ENCODE assay signal across 12 cellular contexts in genomic region chr7:127751062-127751722, GRCh38.
DNase-seq lines count a peak whose midpoint lies in the region; ATAC-seq and TF ChIP-seq lines count a peak whose summit lies in the region.
"Had no signal": no experiment of that assay in that cellular context is flagged by ENCODE, and none has a peak within 500 bp of the region (broad histone marks: within the 10 kb centered on the region; RNA-seq: fewer than 3 reads in every experiment).

No MANE protein-coding gene starts in this region.

- no peak overlapping the region for H3K27ac ChIP-seq in thyroid gland

- H3K4me3 Mint-ChIP-seq in activated naive CD4-positive, alpha-beta T cell treated with anti-CD3 and anti-CD28 coated beads, Interleukin-2, amount 50 U/mL, for 24 hours = no peak overlapping the region
- H3K4me3 Mint-ChIP-seq: CD4-positive, CD25-positive, alpha-beta regulatory T cell had no signal

- no peaks in the 10 kb centered on the region for H3K9me3 Mint-ChIP-seq in activated naive CD4-positive, alpha-beta T cell treated with anti-CD3 and anti-CD28 coated beads, Interleukin-2, amount 50 U/mL, for 24 hours
- H3K9me3 Mint-ChIP-seq: CD4-positive, CD25-positive, alpha-beta regulatory T cell had no signal

- intact Hi-C loops in thyroid gland (cut with DNase I) = no loop called here

- no peak for TF ChIP-seq CTCF in thyroid gland (IDR thresholded peaks at IDR 0.05)

- H3K27me3 ChIP-seq in thyroid gland = no peaks in the 10 kb centered on the region

- peaks cover 72% of the 10 kb centered on the region for H3K4me1 Mint-ChIP-seq in activated naive CD4-positive, alpha-beta T cell treated with anti-CD3 and anti-CD28 coated beads, Interleukin-2, amount 50 U/mL, for 24 hours

- H3K9me3 ChIP-seq in thyroid gland = no peaks in the 10 kb centered on the region

- no peak overlapping the region for H3K4me3 ChIP-seq in thyroid gland (replicated peaks in 1 of 3)

- 71 to 77% methylated on average over 6 of the region's 6 CpGs for WGBS in thyroid gland, 2 donors

- peaks cover 0 to 11% of the 10 kb centered on the region in 2 donors for H3K4me1 ChIP-seq in thyroid gland

- H3K36me3 ChIP-seq in thyroid gland = no peaks in the 10 kb centered on the region

- TF ChIP-seq POLR2A in thyroid gland (IDR thresholded peaks at IDR 0.05) = no peak

- no peak for DNase-seq in activated naive CD4-positive, alpha-beta T cell treated with Interleukin-2 at 50 U/mL for 16 hours
- peak; percentile 2 for DNase-seq in NOMO-1 treated with DMSO at 0.1 percent for 48 hours (lab: John Stamatoyannopoulos, UW; ENCODE audit: unreplicated experiment)
- peak; percentile 68 for DNase-seq in fibroblast of peridontal ligament (ENCODE audit: extremely low read depth)
- DNase-seq in thyroid gland = peak; percentile 13 to 44
- DNase-seq in activated CD4-positive, alpha-beta T cell treated with anti-CD3 and anti-CD28 coated beads for 1 hour = no peak
- no peak for DNase-seq in ecto neural progenitor cell (ENCODE audit: low spot score)
- DNase-seq: CD4-positive, CD25-positive, alpha-beta regulatory T cell; dermis blood vessel endothelial cell; NCI-H2081; T-helper 1 cell had no signal

- H3K27me3 Mint-ChIP-seq in activated naive CD4-positive, alpha-beta T cell treated with anti-CD3 and anti-CD28 coated beads, Interleukin-2, amount 50 U/mL, for 24 hours = no peaks in the 10 kb centered on the region
- H3K27me3 Mint-ChIP-seq: CD4-positive, CD25-positive, alpha-beta regulatory T cell had no signal

- peaks cover 29% of the 10 kb centered on the region for H3K36me3 Mint-ChIP-seq in activated naive CD4-positive, alpha-beta T cell treated with anti-CD3 and anti-CD28 coated beads, Interleukin-2, amount 50 U/mL, for 24 hours

- H3K27ac Mint-ChIP-seq in activated naive CD4-positive, alpha-beta T cell treated with anti-CD3 and anti-CD28 coated beads, Interleukin-2, amount 50 U/mL, for 24 hours = peak overlapping the region; percentile 52
- H3K27ac Mint-ChIP-seq: CD4-positive, CD25-positive, alpha-beta regulatory T cell had no signal

- ATAC-seq in HG02885 (IDR thresholded peaks at IDR 0.05; ENCODE audit: poor library complexity, unreplicated experiment) = no peak

Comparison
In these comparisons a context has a peak if more than half of its experiments do, and no peak if none do; other contexts are left out.
1. DNase-seq: peak in NOMO-1 treated with DMSO at 0.1 percent for 48 hours (single experiment), fibroblast of peridontal ligament (single experiment) and thyroid gland (2 of 2); none in activated naive CD4-positive, alpha-beta T cell treated with Interleukin-2 at 50 U/mL for 16 hours (single experiment), activated CD4-positive, alpha-beta T cell treated with anti-CD3 and anti-CD28 coated beads for 1 hour (single experiment) and ecto neural progenitor cell (single experiment).